ENCODE assay signal across 1 cellular context in genomic region chr17:48002208-48002919, GRCh38.
TF ChIP-seq lines count a peak whose summit lies in the region.

No MANE protein-coding gene starts in this region.

TF ChIP-seq in IMR-90, 13 proteins besides CTCF, POLR2A, EP300 and RAD21 (continued from another document):
- TF ChIP-seq RCOR1 (IDR thresholded peaks at IDR 0.05; ENCODE audit: insufficient replicate concordance, low read length) (no peak), MAFK (IDR thresholded peaks at IDR 0.05; ENCODE audit: low read depth, low read length) (peak; percentile 78), MXI1 (IDR thresholded peaks at IDR 0.05; ENCODE audit: borderline replicate concordance, low read depth, low read length) (no peak), CEBPB (IDR thresholded peaks at IDR 0.05; ENCODE audit: low read depth, low read length) (peak; percentile 60), SMC3 (IDR thresholded peaks at IDR 0.05; ENCODE audit: low read depth, low read length) (no peak), CHD1 (IDR thresholded peaks at IDR 0.05; ENCODE audit: low read depth, low read length) (no peak), FOS (IDR thresholded peaks at IDR 0.05; ENCODE audit: low read depth, low read length) (peak; percentile 69)
